In genomic region chr2:37653093-37653492, GRCh38 we compare ENCODE assay signal across 11 cellular contexts. TPM values are rescaled to one million over a fixed set of nuclear protein-coding genes. Genes with fewer than 3 reads are reported as not detected.
DNase-seq lines count a peak whose midpoint lies in the region; ATAC-seq and TF ChIP-seq lines count a peak whose summit lies in the region.
"Had no signal": no experiment of that assay in that cellular context is flagged by ENCODE, and none has a peak within 500 bp of the region (broad histone marks: within the 10 kb centered on the region; RNA-seq: fewer than 3 reads in every experiment).

No MANE protein-coding gene starts in this region.

- H3K4me3 ChIP-seq in DOHH2 (ENCODE audit: low read length) (peak overlapping the region; percentile 72), PC-9 (no peak overlapping the region), prostate gland (no peak overlapping the region)
- H3K4me3 ChIP-seq: SK-N-MC had no signal

- no peak overlapping the region for H2AFZ ChIP-seq in PC-9

- ATAC-seq in GM18907 (IDR thresholded peaks at IDR 0.05; ENCODE audit: unreplicated experiment) (no peak), GM21528 (IDR thresholded peaks at IDR 0.05; ENCODE audit: low FRiP score, unreplicated experiment) (no peak)

- H3K27me3 ChIP-seq in DOHH2 (ENCODE audit: control insufficient read depth, low read length): peaks cover 11% of the 10 kb centered on the region
- no peaks in the 10 kb centered on the region for H3K27me3 ChIP-seq in PC-9 (ENCODE audit: insufficient read depth, low read depth)
- H3K27me3 ChIP-seq in prostate gland (replicated peaks; ENCODE audit: insufficient read depth): no peaks in the 10 kb centered on the region

- DNase-seq in PC-9 (no peak), epithelial cell of prostate (ENCODE audit: low read depth, low spot score) (no peak), prostate gland (ENCODE audit: low spot score) (no peak), mesenteric fat pad (ENCODE audit: low spot score) (no peak), NOMO-1 treated with DMSO at 0.1 percent for 48 hours (lab: John Stamatoyannopoulos, UW; ENCODE audit: unreplicated experiment) (no peak)
- DNase-seq: activated effector memory CD4-positive, alpha-beta T cell treated with Interleukin-2 at 50 U/mL for 16 hours; foreskin fibroblast had no signal

- H3K36me3 ChIP-seq in DOHH2 (ENCODE audit: control insufficient read depth, low read length): no peaks in the 10 kb centered on the region
- peaks cover 38% of the 10 kb centered on the region for H3K36me3 ChIP-seq in PC-9 (ENCODE audit: low read depth)
- H3K36me3 ChIP-seq in prostate gland: no peaks in the 10 kb centered on the region

- no peak for TF ChIP-seq POLR2A in prostate gland (IDR thresholded peaks at IDR 0.05)

- peak overlapping the region; percentile 97 for H3K4me2 ChIP-seq in DOHH2 (ENCODE audit: low read length)
- H3K4me2 ChIP-seq in PC-9: no peak overlapping the region

- H3F3A ChIP-seq in DOHH2 (ENCODE audit: control insufficient read depth, insufficient read depth) (peaks cover 26% of the 10 kb centered on the region), PC-9 (ENCODE audit: insufficient read depth, low read depth) (peaks cover 18% of the 10 kb centered on the region)

- peak overlapping the region; percentile 53 for H3K27ac ChIP-seq in DOHH2 (ENCODE audit: low read depth, low read length)
- H3K27ac ChIP-seq in PC-9: peak overlapping the region; percentile 60
- peak overlapping the region; percentile 89 for H3K27ac ChIP-seq in epithelial cell of prostate
- H3K27ac ChIP-seq in prostate gland: peak overlapping the region; percentile 31 to 53
- H3K27ac ChIP-seq: SK-N-MC had no signal

- H3K4me1 ChIP-seq in DOHH2 (ENCODE audit: control insufficient read depth, low read length) (peaks cover 81% of the 10 kb centered on the region), PC-9 (replicated peaks; ENCODE audit: insufficient read depth) (peaks cover 36% of the 10 kb centered on the region), prostate gland (replicated peaks) (peaks cover 8% of the 10 kb centered on the region)

- H3K9me2 ChIP-seq in DOHH2 (replicated peaks; ENCODE audit: control insufficient read depth, low read length): no peaks in the 10 kb centered on the region
- H3K9me2 ChIP-seq in PC-9 (ENCODE audit: insufficient read depth): no peaks in the 10 kb centered on the region

- intact Hi-C loops in PC-9 (cut with micrococcal nuclease; ENCODE audit: unreplicated experiment): loop anchor here (2.0 to 5.0 kb wide), 3 partner anchors 18 to 121 kb away; partner anchors contain the start of gene CDC42EP3
- intact Hi-C loops in prostate gland (cut with DNase I): loop anchor here (10.0 kb wide), 1 partner anchor 238 kb away; no protein-coding TSS in a partner anchor

- H3K79me2 ChIP-seq in DOHH2 (ENCODE audit: control insufficient read depth, low read length) (no peaks in the 10 kb centered on the region), PC-9 (ENCODE audit: low read depth) (peaks cover 96% of the 10 kb centered on the region)

- POLR2A ChIA-PET in PC-9 (lab: Charles Lee; ENCODE audit: unreplicated experiment): no interaction called here

- CTCF ChIA-PET in PC-9 (lab: Charles Lee): interaction anchor here (0.6 kb wide), 1 partner anchor 19 kb away, joined by 3 read pairs; no protein-coding TSS in a partner anchor

- WGBS in prostate gland: 35% methylated on average over 6 of the region's 6 CpGs

- BruUV-seq in PC-9 (replicated peaks; lab: Mats Ljungman, UMichigan): no TSS peak

- H4K20me1 ChIP-seq in DOHH2 (ENCODE audit: control insufficient read depth, insufficient read depth, low read depth, low read length): no peaks in the 10 kb centered on the region
- peaks cover 3% of the 10 kb centered on the region; the same call in 1 of the 2 replicates for H4K20me1 ChIP-seq in PC-9 (ENCODE audit: insufficient read depth)

- H3K9me3 ChIP-seq in DOHH2 (ENCODE audit: control insufficient read depth, insufficient read depth, low read length) (no peaks in the 10 kb centered on the region), PC-9 (ENCODE audit: insufficient read depth, low read depth) (peaks cover 6% of the 10 kb centered on the region; the same call in 1 of the 2 replicates), prostate gland (no peaks in the 10 kb centered on the region)

- no peak for TF ChIP-seq CTCF in DOHH2 (IDR thresholded peaks at IDR 0.05; ENCODE audit: low read depth, low read length, poor library complexity, severe bottlenecking)
- TF ChIP-seq CTCF in PC-9 (conservative IDR thresholded peaks at IDR 0.05): no peak
- TF ChIP-seq CTCF in prostate gland (IDR thresholded peaks at IDR 0.05): no peak

RNA-seq across cellular contexts. Expression of gene CDC42EP3, which starts 18.3 kb away (rescaled TPM):
- total RNA-seq in PC-9 (2021): 41.6 and 54.1 TPM in 2 replicates
- 10 to 100 TPM; 38.5 to 75.5 TPM for total RNA-seq in prostate gland
- total RNA-seq in mesenteric fat pad: 47.6 TPM
